ENCODE assay signal across 13 cellular contexts in genomic region chr15:89777073-89777820, GRCh38. TPM values are rescaled to one million over a fixed set of nuclear protein-coding genes. Genes with fewer than 3 reads are reported as not detected.
DNase-seq lines count a peak whose midpoint lies in the region; ATAC-seq, FAIRE-seq and TF ChIP-seq lines count a peak whose summit lies in the region.
"Had no signal": no experiment of that assay in that cellular context is flagged by ENCODE, and none has a peak within 500 bp of the region (broad histone marks: within the 10 kb centered on the region; RNA-seq: fewer than 3 reads in every experiment).

No MANE protein-coding gene starts in this region.

- CTCF ChIA-PET in GM12878 (lab: Yijun Ruan, JAX): interaction anchor here (0.6 to 1.4 kb wide), 3 partner anchors 16 to 661 kb away, joined by 3 to 7 read pairs (median 5); no protein-coding TSS in a partner anchor

- no peak for TF ChIP-seq CTCF in GM12878 (IDR thresholded peaks at IDR 0.05 in 2 of 3, conservative IDR thresholded peaks at IDR 0.05 in 1 of 3; ENCODE audit: control insufficient read depth in 2 of 3, extremely low read depth in 1 of 3, insufficient read depth in 1 of 3, low read depth in 3 of 3, low read length in 3 of 3)
- no peak for TF ChIP-seq CTCF in lower lobe of right lung (IDR thresholded peaks at IDR 0.05)

- FAIRE-seq in GM12878 (lab: Jason Lieb, UNC): no peak

- intact Hi-C loops in activated CD4-positive, alpha-beta T cell treated with anti-CD3 and anti-CD28 coated beads, Interleukin-2, amount 10 ng/mL, durations not matched to agents 24 days and 14 days (cut with micrococcal nuclease): no loop called here
- intact Hi-C loops in GM12878 (cut with micrococcal nuclease; ENCODE audit: unreplicated experiment) (no loop called here), lower lobe of right lung (cut with DNase I) (no loop called here)

- TF ChIP-seq POLR2A in GM12878 (IDR thresholded peaks at IDR 0.05; ENCODE audit: low read depth, low read length): no peak

- POLR2A ChIA-PET in GM12878 (lab: Charles Lee): no interaction called here

- peak overlapping the region; percentile 92 for H3K4me2 ChIP-seq in GM12878 (ENCODE audit: control insufficient read depth, insufficient read depth)

- BruUV-seq in GM12878 (replicated peaks; lab: Mats Ljungman, UMichigan): no TSS peak

- ATAC-seq in GM12878: no peak
- ATAC-seq in lower lobe of right lung: no peak
- no peak for ATAC-seq in HG03097 (IDR thresholded peaks at IDR 0.05; ENCODE audit: low FRiP score, unreplicated experiment)
- ATAC-seq in HG02973 (IDR thresholded peaks at IDR 0.05; ENCODE audit: unreplicated experiment): no peak

- H3K9me3 ChIP-seq in GM12878 (replicated peaks; ENCODE audit: control insufficient read depth, insufficient read depth, low read length) (no peaks in the 10 kb centered on the region), lower lobe of right lung (no peaks in the 10 kb centered on the region)
- H3K9me3 ChIP-seq: SJSA1 had no signal

- 83% methylated on average over 25 of the region's 25 CpGs for WGBS in GM12878 (ENCODE audit: insufficient coverage, insufficient replicate concordance, low lambda C conversion rate, missing lambda C conversion rate)

- H3K4me1 ChIP-seq in GM12878 (ENCODE audit: control insufficient read depth, insufficient read depth, low read length) (peaks cover 29% of the 10 kb centered on the region), lower lobe of right lung (peaks cover 18% of the 10 kb centered on the region)

- no peak overlapping the region for H3K9ac ChIP-seq in GM12878 (ENCODE audit: control insufficient read depth, insufficient read depth, low read length)

- no peak overlapping the region for H3K27ac Mint-ChIP-seq in activated CD4-positive, alpha-beta T cell treated with anti-CD3 and anti-CD28 coated beads, Interleukin-2, amount 10 ng/mL, durations not matched to agents 24 days and 14 days

- H3K36me3 Mint-ChIP-seq in activated CD4-positive, alpha-beta T cell treated with anti-CD3 and anti-CD28 coated beads, Interleukin-2, amount 10 ng/mL, durations not matched to agents 24 days and 14 days (ENCODE audit: low read depth): no peaks in the 10 kb centered on the region
- H3K36me3 Mint-ChIP-seq: brain had no signal

- no peak for DNase-seq in activated CD4-positive, alpha-beta T cell treated with anti-CD3 and anti-CD28 coated beads, Interleukin-2, amount 10 ng/mL, durations not matched to agents 24 days and 14 days
- DNase-seq in activated CD4-positive, alpha-beta T cell treated with anti-CD3 and anti-CD28 coated beads for 1 hour: no peak
- DNase-seq in GM12878 (ENCODE audit: low read depth, low spot score) (no peak), lower lobe of right lung (no peak), superior temporal gyrus (ENCODE audit: extremely low spot score) (peak; percentile 17), NCI-H1436 treated with DMSO at 0.1 percent for 48 hours (lab: John Stamatoyannopoulos, UW) (no peak)

- no peak for TF ChIP-seq EP300 in GM12878 (IDR thresholded peaks at IDR 0.05; ENCODE audit: borderline replicate concordance in 1 of 2, control insufficient read depth in 1 of 2, low read depth in 2 of 2, low read length in 2 of 2)

- TF ChIP-seq RAD21 in GM12878 (IDR thresholded peaks at IDR 0.05; ENCODE audit: insufficient read depth, low read depth, low read length): no peak

- H4K20me1 ChIP-seq in GM12878 (ENCODE audit: control insufficient read depth, insufficient read depth): no peaks in the 10 kb centered on the region

- H3K4me3 ChIP-seq in GM12878 (no peak overlapping the region), lower lobe of right lung (peak overlapping the region; percentile 53)

- peak overlapping the region; percentile 57 for H3K4me3 Mint-ChIP-seq in activated CD4-positive, alpha-beta T cell treated with anti-CD3 and anti-CD28 coated beads, Interleukin-2, amount 10 ng/mL, durations not matched to agents 24 days and 14 days

- H3K79me2 ChIP-seq in GM12878 (ENCODE audit: control insufficient read depth, insufficient read depth, low read length): no peaks in the 10 kb centered on the region

- H3K27me3 Mint-ChIP-seq in activated CD4-positive, alpha-beta T cell treated with anti-CD3 and anti-CD28 coated beads, Interleukin-2, amount 10 ng/mL, durations not matched to agents 24 days and 14 days: peaks cover 20% of the 10 kb centered on the region

- H3K9me3 Mint-ChIP-seq in activated CD4-positive, alpha-beta T cell treated with anti-CD3 and anti-CD28 coated beads, Interleukin-2, amount 10 ng/mL, durations not matched to agents 24 days and 14 days: no peaks in the 10 kb centered on the region
- H3K9me3 Mint-ChIP-seq: brain had no signal

- H3K4me1 Mint-ChIP-seq in activated CD4-positive, alpha-beta T cell treated with anti-CD3 and anti-CD28 coated beads, Interleukin-2, amount 10 ng/mL, durations not matched to agents 24 days and 14 days: peaks cover 11% of the 10 kb centered on the region
- H3K4me1 Mint-ChIP-seq: brain had no signal

- H3K27me3 ChIP-seq in GM12878 (replicated peaks in 1 of 2; ENCODE audit: control insufficient read depth in 2 of 2, insufficient read depth in 2 of 2, low read length in 1 of 2) (no peaks in the 10 kb centered on the region), lower lobe of right lung (ENCODE audit: low read depth) (no peaks in the 10 kb centered on the region)
- H3K27me3 ChIP-seq: SJSA1 had no signal

- no peak overlapping the region for H3K27ac ChIP-seq in GM12878 (ENCODE audit: control insufficient read depth, insufficient read depth)
- H3K27ac ChIP-seq in lower lobe of right lung: no peak overlapping the region
- H3K27ac ChIP-seq: SJSA1 had no signal

- RAD21 ChIA-PET in GM12878 (lab: Charles Lee; ENCODE audit: unreplicated experiment): no interaction called here

- in situ Hi-C loops in GM12878 (cut with MboI): no loop called here

- 0 out of 2 replicates have a peak overlapping the region, but pooled peaks have one; percentile 94 for H2AFZ ChIP-seq in GM12878 (ENCODE audit: control insufficient read depth, low read depth, low read length)

- H3K36me3 ChIP-seq in GM12878 (ENCODE audit: control insufficient read depth in 2 of 2, insufficient read depth in 2 of 2, low read length in 1 of 2): no peaks in the 10 kb centered on the region
- H3K36me3 ChIP-seq in lower lobe of right lung: no peaks in the 10 kb centered on the region
- H3K36me3 ChIP-seq: SJSA1 had no signal

- SMC1A ChIA-PET in GM12878 (lab: Charles Lee; ENCODE audit: uncharacterized antibody, unreplicated experiment): interaction anchor here (1.5 kb wide), 1 partner anchor 97 kb away, joined by 7 read pairs; no protein-coding TSS in a partner anchor

RNA-seq across cellular contexts. Expression of gene MESP2, which starts 1.1 kb away (rescaled TPM):
- 0.24 TPM in 1 of 2 replicates, not detected in the other for total RNA-seq in activated CD4-positive, alpha-beta T cell treated with anti-CD3 and anti-CD28 coated beads, Interleukin-2, amount 10 ng/mL, durations not matched to agents 24 days and 14 days
- total RNA-seq in GM12878 (2013; cell fraction: nucleolus; rRNA removed): not detected in 2 replicates
- total RNA-seq in GM12878 (2014; rRNA removed) (not detected in 2 replicates), GM12878 (2014; rRNA removed; fragmentation: Illumina TruSeq; extraction: Trizol) (not detected in 2 replicates), GM12878 (2021) (not detected in 2 replicates), lower lobe of right lung (not detected)
- polyA plus RNA-seq in GM12878 (2011; ENCODE audit: low read depth): not detected
- polyA plus RNA-seq in GM12878 (2011; rRNA removed) (not detected in 2 replicates), GM12878 (2014; fragmentation: Illumina TruSeq; extraction: Trizol) (not detected in 2 replicates), GM12878 (2014; fragmentation: Nextera tagmentation; extraction: Ambion mirVana) (not detected), GM12878 (2014; rRNA removed) (0.04 TPM in 1 of 2 replicates, not detected in the other), GM12878 (2016; fragmentation: Nextera tagmentation; extraction: Ambion mirVana) (not detected)
- polyA plus RNA-seq in GM12878 (2011; cell fraction: cytosol; rRNA removed): not detected in 2 replicates
- polyA plus RNA-seq in GM12878 (2011; cell fraction: nucleus; rRNA removed): not detected in 2 replicates
- not detected in 2 replicates for polyA plus RNA-seq in GM12878 (2012)
- not detected in 2 replicates for polyA minus RNA-seq in GM12878 (2011; rRNA and poly(A)+ RNA removed)
- polyA minus RNA-seq in GM12878 (2011; cell fraction: cytosol; rRNA and poly(A)+ RNA removed): not detected in 2 replicates
- not detected in 2 replicates for polyA minus RNA-seq in GM12878 (2011; cell fraction: nucleus; rRNA and poly(A)+ RNA removed)
- total RNA-seq: HT1080, mononuclear cell, SJSA1, temporal lobe had no signal

RNA-seq across cellular contexts. Expression of gene MESP1, which starts 26.2 kb away (rescaled TPM):
- 5.6 and 7.3 TPM in 2 replicates for total RNA-seq in activated CD4-positive, alpha-beta T cell treated with anti-CD3 and anti-CD28 coated beads, Interleukin-2, amount 10 ng/mL, durations not matched to agents 24 days and 14 days
- total RNA-seq in GM12878 (2013; cell fraction: nucleolus; rRNA removed): 0.25 TPM in 1 of 2 replicates, not detected in the other
- total RNA-seq in GM12878 (2014; rRNA removed): 0.73 and 0.82 TPM in 2 replicates
- total RNA-seq in GM12878 (2014; rRNA removed; fragmentation: Illumina TruSeq; extraction: Trizol): 0.04 and 0.14 TPM in 2 replicates
- 0.27 and 1.1 TPM in 2 replicates for total RNA-seq in GM12878 (2021)
- polyA plus RNA-seq in GM12878 (2011; ENCODE audit: low read depth): not detected
- polyA plus RNA-seq in GM12878 (2011; rRNA removed): 0.24 and 0.45 TPM in 2 replicates
- 0.22 and 0.48 TPM in 2 replicates for polyA plus RNA-seq in GM12878 (2011; cell fraction: cytosol; rRNA removed)
- polyA plus RNA-seq in GM12878 (2011; cell fraction: nucleus; rRNA removed): 0.37 and 0.51 TPM in 2 replicates
- 0.74 and 1.5 TPM in 2 replicates for polyA plus RNA-seq in GM12878 (2012)
- 0.09 TPM in 1 of 2 replicates, not detected in the other for polyA plus RNA-seq in GM12878 (2014; fragmentation: Illumina TruSeq; extraction: Trizol)
- not detected for polyA plus RNA-seq in GM12878 (2014; fragmentation: Nextera tagmentation; extraction: Ambion mirVana)
- 0.19 and 0.20 TPM in 2 replicates for polyA plus RNA-seq in GM12878 (2014; rRNA removed)
- under 1 TPM; 0.70 to 1.00 TPM for polyA plus RNA-seq in GM12878 (2016; fragmentation: Nextera tagmentation; extraction: Ambion mirVana)
- polyA minus RNA-seq in GM12878 (2011; rRNA and poly(A)+ RNA removed): 0.26 and 0.29 TPM in 2 replicates
- 1.3 and 1.6 TPM in 2 replicates for polyA minus RNA-seq in GM12878 (2011; cell fraction: cytosol; rRNA and poly(A)+ RNA removed)
- polyA minus RNA-seq in GM12878 (2011; cell fraction: nucleus; rRNA and poly(A)+ RNA removed): 0.48 and 0.77 TPM in 2 replicates
- total RNA-seq in lower lobe of right lung: 0.53 TPM
- total RNA-seq: mononuclear cell had no signal

RNA-seq across cellular contexts. Expression of gene ANPEP, which starts 37.4 kb away (rescaled TPM):
- total RNA-seq in activated CD4-positive, alpha-beta T cell treated with anti-CD3 and anti-CD28 coated beads, Interleukin-2, amount 10 ng/mL, durations not matched to agents 24 days and 14 days: 0.80 and 0.89 TPM in 2 replicates
- total RNA-seq in GM12878 (2013; cell fraction: nucleolus; rRNA removed): 0.73 TPM in 1 of 2 replicates, not detected in the other
- total RNA-seq in GM12878 (2014; rRNA removed) (not detected in 2 replicates), GM12878 (2014; rRNA removed; fragmentation: Illumina TruSeq; extraction: Trizol) (not detected in 2 replicates), GM12878 (2021) (0.58 and 0.87 TPM in 2 replicates), lower lobe of right lung (104 TPM)
- not detected for polyA plus RNA-seq in GM12878 (2011; ENCODE audit: low read depth)
- polyA plus RNA-seq in GM12878 (2011; rRNA removed) (not detected in 2 replicates), GM12878 (2014; fragmentation: Illumina TruSeq; extraction: Trizol) (0.05 and 0.18 TPM in 2 replicates), GM12878 (2014; fragmentation: Nextera tagmentation; extraction: Ambion mirVana) (not detected), GM12878 (2014; rRNA removed) (not detected in 2 replicates), GM12878 (2016; fragmentation: Nextera tagmentation; extraction: Ambion mirVana) (under 1 TPM; 0.19 to 0.24 TPM)
- not detected in 2 replicates for polyA plus RNA-seq in GM12878 (2011; cell fraction: cytosol; rRNA removed)
- 0.04 TPM in 1 of 2 replicates, not detected in the other for polyA plus RNA-seq in GM12878 (2011; cell fraction: nucleus; rRNA removed)
- polyA plus RNA-seq in GM12878 (2012): not detected in 2 replicates
- not detected in 2 replicates for polyA minus RNA-seq in GM12878 (2011; rRNA and poly(A)+ RNA removed)
- polyA minus RNA-seq in GM12878 (2011; cell fraction: cytosol; rRNA and poly(A)+ RNA removed): not detected in 2 replicates
- polyA minus RNA-seq in GM12878 (2011; cell fraction: nucleus; rRNA and poly(A)+ RNA removed): not detected in 2 replicates

Comparison
In these comparisons a context has a peak if more than half of its experiments do, and no peak if none do; other contexts are left out.
1. RNA of gene ANPEP, which starts 37.4 kb away (total RNA-seq): 104 TPM in lower lobe of right lung (single experiment); 0.80 to 0.89 TPM in activated CD4-positive, alpha-beta T cell treated with anti-CD3 and anti-CD28 coated beads, Interleukin-2, amount 10 ng/mL, durations not matched to agents 24 days and 14 days and 0.58 to 0.87 TPM in GM12878; every median in the first group is over 10 times any median in the second.